In genomic region chr3:178480795-178481194, GRCh38 we compare ENCODE assay signal across 14 cellular contexts. TPM values are rescaled to one million over a fixed set of nuclear protein-coding genes. Genes with fewer than 3 reads are reported as not detected.
DNase-seq lines count a peak whose midpoint lies in the region; ATAC-seq and TF ChIP-seq lines count a peak whose summit lies in the region.
"Had no signal": no experiment of that assay in that cellular context is flagged by ENCODE, and none has a peak within 500 bp of the region (broad histone marks: within the 10 kb centered on the region; RNA-seq: fewer than 3 reads in every experiment).

No MANE protein-coding gene starts in this region.

- DNase-seq in RPMI8226 = peak; percentile 50
- no peak for DNase-seq in breast epithelium (ENCODE audit: low spot score in 2 of 2)
- no peak for DNase-seq in hepatic stellate cell (ENCODE audit: low spot score)
- no peak for DNase-seq in cerebellar nuclear complex (lab: John Stamatoyannopoulos, UW)
- DNase-seq in NCI-H1048 (lab: John Stamatoyannopoulos, UW) = no peak
- DNase-seq: activated CD4-positive, alpha-beta T cell treated with anti-CD3 and anti-CD28 coated beads, Interleukin-2, amount 10 ng/mL, durations not matched to agents 24 days and 14 days; activated effector memory CD4-positive, alpha-beta T cell treated with Interleukin-2 at 50 U/mL for 16 hours; IMR-90; left cardiac atrium; NCI-H2171; stimulated activated naive CD4-positive, alpha-beta T cell had no signal

- TF ChIP-seq POLR2A in breast epithelium (IDR thresholded peaks at IDR 0.05) = no peak

- no peaks in the 10 kb centered on the region for H3K4me1 ChIP-seq in breast epithelium

- H3K36me3 ChIP-seq in breast epithelium = no peaks in the 10 kb centered on the region

- TF ChIP-seq CTCF in breast epithelium (IDR thresholded peaks at IDR 0.05) = no peak

- no peaks in the 10 kb centered on the region for H3K27me3 ChIP-seq in breast epithelium

- ATAC-seq in GM18868 (IDR thresholded peaks at IDR 0.05; ENCODE audit: unreplicated experiment) = peak; percentile 100
- peak; percentile 99 for ATAC-seq in GM21515 (IDR thresholded peaks at IDR 0.05; ENCODE audit: unreplicated experiment)
- peak; percentile 100 for ATAC-seq in HG03060 (IDR thresholded peaks at IDR 0.05; ENCODE audit: low read depth, unreplicated experiment)
- ATAC-seq: left cardiac atrium had no signal

- no peak overlapping the region for H3K27ac ChIP-seq in breast epithelium

- H3K9me3 ChIP-seq in breast epithelium = no peaks in the 10 kb centered on the region

- no peak overlapping the region for H3K4me3 ChIP-seq in breast epithelium

- intact Hi-C loops in breast epithelium (cut with DNase I; ENCODE audit: low total_unique reads) = loop anchor here (10.0 kb wide), 1 partner anchor 316 kb away; no protein-coding TSS in a partner anchor

RNA-seq across cellular contexts. Expression of gene KCNMB2, which starts 55.4 kb away (rescaled TPM):
- total RNA-seq in breast epithelium = under 1 TPM in 1 of 3 donors, not detected in 2; 0.59 TPM
- total RNA-seq: activated CD4-positive, alpha-beta T cell treated with anti-CD3 and anti-CD28 coated beads, Interleukin-2, amount 10 ng/mL, durations not matched to agents 24 days and 14 days; IMR-90 had no signal
